8 cellular contexts compared by ENCODE assay signal in the genomic region with DNA sequence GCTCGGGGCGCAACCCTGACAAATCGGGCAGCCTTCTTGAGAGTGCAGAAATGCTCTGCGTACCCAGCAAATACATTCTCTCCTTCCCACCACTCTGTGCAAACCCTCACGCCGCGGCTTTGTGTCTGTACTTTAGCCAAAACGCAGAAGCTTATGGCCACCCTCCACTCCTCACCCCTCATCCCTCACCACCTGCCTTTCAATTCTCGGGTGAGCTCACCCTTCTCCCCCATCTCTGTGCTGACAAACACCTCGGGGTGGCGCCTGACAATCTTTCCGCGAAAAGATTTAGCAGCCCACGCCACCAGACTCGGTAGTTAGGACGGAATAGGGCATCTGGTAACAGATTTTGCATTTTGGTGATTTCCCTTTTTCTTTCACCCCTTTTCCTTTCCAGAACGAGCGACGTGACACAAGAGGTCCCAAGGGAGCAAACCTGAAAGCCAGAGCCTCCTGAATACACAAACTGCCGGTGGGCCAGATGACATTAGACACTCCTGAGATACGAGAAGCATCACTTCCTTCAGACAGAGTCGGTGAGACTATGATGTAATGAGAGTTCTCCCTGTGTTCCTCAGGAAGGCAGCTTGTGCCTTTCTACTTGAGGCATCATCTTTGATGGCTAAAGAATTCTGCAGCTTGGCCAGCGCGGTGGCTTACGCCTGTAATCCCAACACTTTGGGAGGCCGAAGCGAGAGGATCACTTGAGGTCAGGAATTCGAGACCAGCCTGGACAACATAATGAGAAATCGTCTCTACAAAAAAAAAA. TPM values are rescaled to one million over a fixed set of nuclear protein-coding genes. Genes with fewer than 3 reads are reported as not detected.
A peak's percentile ranks its signal among the peaks of the same experiment; 100 is the strongest.
DNase-seq lines count a peak whose midpoint lies in the region; ATAC-seq and TF ChIP-seq lines count a peak whose summit lies in the region.

No MANE protein-coding gene starts in this region.

- peak overlapping the region; percentile 83 for H3K4me3 ChIP-seq in Jurkat, Clone E6-1 (ENCODE audit: low read length)
- H3K4me3 ChIP-seq in WI38 (ENCODE audit: low read depth, low read length) (peak overlapping the region; percentile 86), cardiac fibroblast (replicated peaks in 1 of 2; ENCODE audit: low read depth in 2 of 2, low read length in 2 of 2) (peak overlapping the region; percentile 78 to 86)

- ATAC-seq in GM21576 (IDR thresholded peaks at IDR 0.05; ENCODE audit: unreplicated experiment) = peak; percentile 57

- no peak for TF ChIP-seq CTCF in WI38 (IDR thresholded peaks at IDR 0.05; ENCODE audit: low read depth, low read length)
- TF ChIP-seq CTCF in cardiac fibroblast (IDR thresholded peaks at IDR 0.05; ENCODE audit: low read depth, low read length) = no peak

- peak; percentile 53 for DNase-seq in ELR (ENCODE audit: low read depth)
- DNase-seq in Jurkat, Clone E6-1 (ENCODE audit: low read depth, low spot score) = peak; percentile 47
- peak in 1 of 2 donors; percentile 45 for DNase-seq in cardiac fibroblast (ENCODE audit: low read depth in 2 of 2)
- peak; percentile 73 for DNase-seq in left kidney (ENCODE audit: low read depth, low spot score)
- peak; percentile 47 to 55 for DNase-seq in stimulated activated CD4-positive, alpha-beta T cell treated with anti-CD3 and anti-CD28 coated beads, Interleukin-2, amount 100 ng/mL, for 48 hours
- no peak for DNase-seq in NCI-H128 (lab: John Stamatoyannopoulos, UW; ENCODE audit: unreplicated experiment)

RNA-seq across cellular contexts. Expression of a gene that starts 0.7 kb away (rescaled TPM):
- polyA plus RNA-seq in Jurkat, Clone E6-1 (2012; ENCODE audit: insufficient read depth, insufficient read length) = 30.2 TPM

RNA-seq across cellular contexts. Expression of a gene that starts 44.6 kb away (rescaled TPM):
- polyA plus RNA-seq in Jurkat, Clone E6-1 (2012; ENCODE audit: insufficient read depth, insufficient read length) = 4.2 TPM

RNA-seq across cellular contexts. Expression of a gene that starts 44.7 kb away (rescaled TPM):
- polyA plus RNA-seq in Jurkat, Clone E6-1 (2012; ENCODE audit: insufficient read depth, insufficient read length) = 48.2 TPM
